Comparison of ENCODE assay signal across 8 cellular contexts in genomic region chr2:151409601-151410484, GRCh38. TPM values are rescaled to one million over a fixed set of nuclear protein-coding genes. Genes with fewer than 3 reads are reported as not detected.
DNase-seq lines count a peak whose midpoint lies in the region; ATAC-seq and TF ChIP-seq lines count a peak whose summit lies in the region.

TSS of gene RIF1 (plus strand) at chr2:151409902. CDS start at chr2:151410424, 522 bp downstream.

- intact Hi-C loops in right cardiac atrium (cut with DNase I), result loop anchor here in 1 of 4 donors (10.0 kb wide), 1 partner anchor 145 kb away; the partner anchor contains the start of gene RBM43
- intact Hi-C loops in vagina (cut with DNase I), result loop anchor here (10.0 kb wide), 1 partner anchor 145 kb away; the partner anchor contains the start of gene RBM43

- under 1% methylated on average over 65 of the region's 65 CpGs for WGBS in right cardiac atrium

- peak within 1 kb of the TSS; percentile 87 for H3K4me3 ChIP-seq in right cardiac atrium (ENCODE audit: low read length)
- H3K4me3 ChIP-seq in vagina, result peak within 1 kb of the TSS; percentile 91 to 97

- ATAC-seq in GM18498 (IDR thresholded peaks at IDR 0.05; ENCODE audit: unreplicated experiment) (peak; percentile 92), HG02885 (IDR thresholded peaks at IDR 0.05; ENCODE audit: poor library complexity, unreplicated experiment) (peak; percentile 93), right cardiac atrium (peak; percentile 99 to 100)

- H3K27me3 ChIP-seq in right cardiac atrium (ENCODE audit: control insufficient read depth, insufficient read depth) (no peaks in the 10 kb centered on the region), vagina (no peaks in the 10 kb centered on the region)

- H3K27ac ChIP-seq in angular gyrus (ENCODE audit: low read depth, low read length) (peak within 1 kb of the TSS; percentile 93), right cardiac atrium (ENCODE audit: low read length) (peak within 1 kb of the TSS; percentile 36), vagina (peak within 1 kb of the TSS; percentile 94)

- DNase-seq in NCI-H1694 (lab: John Stamatoyannopoulos, UW) (peak; percentile 91), T-helper 2 cell (peak; percentile 44 to 88 (median 63)), right cardiac atrium (peak; percentile 91 to 95 (median 94)), putamen (ENCODE audit: low spot score) (peak; percentile 89), vagina (ENCODE audit: extremely low spot score in 2 of 2) (peak in 1 of 2 donors; percentile 91)

- H3K4me1 ChIP-seq in right cardiac atrium (ENCODE audit: control insufficient read depth, insufficient read depth, low read length) (no peaks in the 10 kb centered on the region), vagina (peaks cover 25% of the 10 kb centered on the region)

- H3K9me3 ChIP-seq in right cardiac atrium (ENCODE audit: control insufficient read depth, low read length) (no peaks in the 10 kb centered on the region), vagina (no peaks in the 10 kb centered on the region)

- peaks cover 0 to 7% of the 10 kb centered on the region in 2 donors for H3K36me3 ChIP-seq in vagina

- TF ChIP-seq CTCF in vagina (IDR thresholded peaks at IDR 0.05), result peak in 2 of 3 experiments; percentile 74 to 92

- no peak for TF ChIP-seq POLR2A in vagina (IDR thresholded peaks at IDR 0.05)

RNA-seq across cellular contexts. Expression of gene RIF1, which starts in this region (rescaled TPM):
- total RNA-seq in right cardiac atrium (10 to 100 TPM; 15.6 to 18.9 (median 18.2) TPM), vagina (31.7 TPM)
- 2.8 TPM for polyA plus RNA-seq in right cardiac atrium

Comparison
In these comparisons a context has a peak if more than half of its experiments do, and no peak if none do; other contexts are left out.
1. H3K27ac ChIP-seq: peak in every context shown above with its lines; median percentile 94 in vagina; 93 in angular gyrus; 36 in right cardiac atrium.